Comparison of ENCODE assay signal across 19 cellular contexts in the genomic region with DNA sequence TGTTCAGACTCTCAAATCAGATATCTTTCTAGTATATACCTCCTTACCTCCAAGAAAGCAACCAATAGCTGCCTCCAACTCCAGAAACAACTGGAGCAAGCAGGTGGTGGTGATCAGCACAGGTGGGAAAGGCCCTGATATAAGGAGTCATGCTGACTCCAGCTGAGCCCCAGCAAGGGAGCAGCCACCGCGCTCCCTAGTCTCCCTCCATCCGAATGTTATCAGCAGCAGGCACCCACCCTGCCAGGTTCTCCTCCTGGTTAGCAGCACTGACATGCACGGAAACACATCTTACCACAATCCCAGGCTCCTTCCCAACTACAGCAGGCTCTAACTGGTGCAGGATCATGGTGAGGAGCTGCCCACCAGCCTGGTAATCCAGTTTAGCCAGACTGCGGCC.
"Had no signal": no experiment of that assay in that cellular context is flagged by ENCODE, and none has a peak within 500 bp of the region (broad histone marks: within the 10 kb centered on the region; RNA-seq: fewer than 3 reads in every experiment).

No MANE protein-coding gene starts in this region.

- DNase-seq: activated CD4-positive, alpha-beta T cell treated with anti-CD3 and anti-CD28 coated beads for 36 hours; activated CD4-positive, alpha-beta T cell treated with anti-CD3 and anti-CD28 coated beads, Interleukin-2, amount 50 U/mL, for 48 hours; activated naive CD4-positive, alpha-beta T cell; activated naive CD8-positive, alpha-beta T cell treated with anti-CD3 and anti-CD28 coated beads, Interleukin-2, amount 10 ng/mL, durations not matched to agents 7 days and 5 days; activated T-cell treated with anti-CD3 and anti-CD28 coated beads for 4 hours; amygdala; heart right ventricle; left ventricle myocardium superior; mucosa of descending colon; natural killer cell; nucleus accumbens; posterior cingulate gyrus; retina; stimulated activated CD8-positive, alpha-beta memory T cell treated with anti-CD3 and anti-CD28 coated beads, Interleukin-4, amount 100 ng/mL, for 48 hours; stimulated activated naive CD4-positive, alpha-beta T cell treated with Interleukin-2 at 50 U/mL for 16 hours; uterus had no signal

- H3K36me3 Mint-ChIP-seq: natural killer cell had no signal

- H3K4me1 ChIP-seq: tibial nerve, uterus had no signal

- H3K27me3 Mint-ChIP-seq: activated CD4-positive, alpha-beta T cell treated with anti-CD3 and anti-CD28 coated beads for 36 hours; activated naive CD8-positive, alpha-beta T cell treated with anti-CD3 and anti-CD28 coated beads, Interleukin-2, amount 10 ng/mL, durations not matched to agents 7 days and 5 days had no signal

- H3K9me3 ChIP-seq: heart right ventricle, mucosa of descending colon, tibial nerve, uterus had no signal

- ATAC-seq: activated CD4-positive, alpha-beta T cell treated with anti-CD3 and anti-CD28 coated beads for 36 hours; esophagus mucosa; heart right ventricle; left ventricle myocardium superior; mucosa of descending colon; natural killer cell had no signal

- H3K36me3 ChIP-seq: uterus had no signal

- H3K9me3 Mint-ChIP-seq: activated naive CD8-positive, alpha-beta T cell treated with anti-CD3 and anti-CD28 coated beads, Interleukin-2, amount 10 ng/mL, durations not matched to agents 7 days and 5 days; activated T-helper 1 cell treated with anti-CD3 and anti-CD28 coated beads, Interleukin-12 subunit alpha, Interleukin-12 subunit beta, Interleukin-2, Interleukin-4 antibody, amounts not matched to agents 30 ng/mL and 10 ng/mL and 1 ng/mL, durations not matched to agents 14 hours and 24 hours and 36 hours; natural killer cell had no signal

- H3K4me3 Mint-ChIP-seq: activated CD4-positive, alpha-beta T cell treated with anti-CD3 and anti-CD28 coated beads for 36 hours; activated naive CD8-positive, alpha-beta T cell treated with anti-CD3 and anti-CD28 coated beads, Interleukin-2, amount 10 ng/mL, durations not matched to agents 7 days and 5 days; activated T-helper 1 cell treated with anti-CD3 and anti-CD28 coated beads, Interleukin-12 subunit alpha, Interleukin-12 subunit beta, Interleukin-2, Interleukin-4 antibody, amounts not matched to agents 30 ng/mL and 10 ng/mL and 1 ng/mL, durations not matched to agents 14 hours and 24 hours and 36 hours; natural killer cell had no signal

- H3K27ac ChIP-seq: heart right ventricle, tibial nerve, uterus had no signal

- H3K4me1 Mint-ChIP-seq: natural killer cell had no signal

- H3K27me3 ChIP-seq: heart right ventricle, tibial nerve, uterus had no signal

- H3K4me3 ChIP-seq: heart right ventricle, mucosa of descending colon, tibial nerve, uterus had no signal

- H3K27ac Mint-ChIP-seq: activated CD4-positive, alpha-beta T cell treated with anti-CD3 and anti-CD28 coated beads for 36 hours; activated T-helper 1 cell treated with anti-CD3 and anti-CD28 coated beads, Interleukin-12 subunit alpha, Interleukin-12 subunit beta, Interleukin-2, Interleukin-4 antibody, amounts not matched to agents 30 ng/mL and 10 ng/mL and 1 ng/mL, durations not matched to agents 14 hours and 24 hours and 36 hours; natural killer cell had no signal
